26 cellular contexts compared by ENCODE assay signal in genomic region chr1:241724741-241725356, GRCh38.
A peak's percentile ranks its signal among the peaks of the same experiment; 100 is the strongest.
DNase-seq lines count a peak whose midpoint lies in the region; ATAC-seq, FAIRE-seq and TF ChIP-seq lines count a peak whose summit lies in the region.
"Had no signal": no experiment of that assay in that cellular context is flagged by ENCODE, and none has a peak within 500 bp of the region (broad histone marks: within the 10 kb centered on the region; RNA-seq: fewer than 3 reads in every experiment).

No MANE protein-coding gene starts in this region.

- no peaks in the 10 kb centered on the region for H3K27me3 ChIP-seq in K562 (ENCODE audit: control insufficient read depth in 2 of 2, insufficient read depth in 2 of 2, low read length in 2 of 2)
- H3K27me3 ChIP-seq: BE2C, BLaER1 had no signal

- no peak overlapping the region for H3K9ac ChIP-seq in K562 (ENCODE audit: insufficient read depth in 1 of 2, low read depth in 2 of 2, low read length in 2 of 2)
- H3K9ac ChIP-seq: BLaER1 had no signal

- TF ChIP-seq POLR2A in A549 (IDR thresholded peaks at IDR 0.05; ENCODE audit: low read length): no peak
- TF ChIP-seq POLR2A in K562 (conservative IDR thresholded peaks at IDR 0.05): no peak

- H3K9me3 ChIP-seq in A549 (no peaks in the 10 kb centered on the region), K562 (replicated peaks; ENCODE audit: control insufficient read depth, insufficient read depth, low read depth, low read length) (no peaks in the 10 kb centered on the region)
- H3K9me3 ChIP-seq: BE2C, BLaER1 had no signal

- TF ChIP-seq RAD21 in A549 (conservative IDR thresholded peaks at IDR 0.05 in 1 of 2, IDR thresholded peaks at IDR 0.05 in 1 of 2): peak; percentile 14 to 28; a peak in 2 of 5 replicates
- TF ChIP-seq RAD21 in K562 (CRISPR knock-in tag; conservative IDR thresholded peaks at IDR 0.05 in 1 of 2, IDR thresholded peaks at IDR 0.05 in 1 of 2): peak in 1 of 2 experiments; percentile 31; a peak in 1 of 4 replicates

- no peak for TF ChIP-seq EP300 in A549 (IDR thresholded peaks at IDR 0.05)
- TF ChIP-seq EP300 in K562 (IDR thresholded peaks at IDR 0.05; ENCODE audit: low read length): no peak

- H2AFZ ChIP-seq in K562 (ENCODE audit: low read depth, low read length): peak overlapping the region; percentile 54

- H3K27ac ChIP-seq in A549 (peak overlapping the region; percentile 15 to 54; a peak in 2 of 6 replicates), K562 (ENCODE audit: extremely low read depth, low read depth, low read length) (no peak overlapping the region)
- H3K27ac ChIP-seq: 22Rv1, BLaER1 had no signal

- ATAC-seq in A549: peak; percentile 64 to 82; a peak in 5 of 6 replicates
- ATAC-seq in K562: peak; percentile 65
- ATAC-seq: GM12878 had no signal

- in situ Hi-C loops in K562 (cut with MboI): no loop called here

- 31% methylated on average over 4 of the region's 4 CpGs for WGBS in A549 (ENCODE audit: missing lambda C conversion rate)
- WGBS in K562 (ENCODE audit: insufficient coverage, low coverage, missing lambda C conversion rate): 61% methylated on average over 4 of the region's 4 CpGs

- H3K79me2 ChIP-seq in K562 (ENCODE audit: control insufficient read depth, insufficient read depth, low read length): no peaks in the 10 kb centered on the region

- TF ChIP-seq CTCF in A549 (IDR thresholded peaks at IDR 0.05): no peak
- TF ChIP-seq CTCF in LNCaP clone FGC (IDR thresholded peaks at IDR 0.05; ENCODE audit: control insufficient read depth, extremely low read depth, insufficient read depth): peak; percentile 13; the same call in 1 of the 2 replicates
- no peak for TF ChIP-seq CTCF in K562 (IDR thresholded peaks at IDR 0.05 in 2 of 3, conservative IDR thresholded peaks at IDR 0.05 in 1 of 3; ENCODE audit: insufficient read depth in 2 of 3, low read depth in 1 of 3, low read length in 3 of 3)

- FAIRE-seq in A549 (lab: Jason Lieb, UNC) (no peak), K562 (lab: Jason Lieb, UNC) (no peak)
- FAIRE-seq: GM12878, GM12892, GM18507, GM19239 had no signal

- H4K20me1 ChIP-seq in K562 (replicated peaks; ENCODE audit: control insufficient read depth, insufficient read depth, low read length): no peaks in the 10 kb centered on the region
- H4K20me1 ChIP-seq: BLaER1 had no signal

- H3K9me1 ChIP-seq in K562 (ENCODE audit: control insufficient read depth, insufficient read depth, low read length): no peaks in the 10 kb centered on the region

- H3K4me2 ChIP-seq in A549: peak overlapping the region; percentile 69
- H3K4me2 ChIP-seq in K562 (ENCODE audit: insufficient read depth, low read length): no peak overlapping the region
- H3K4me2 ChIP-seq: BLaER1 had no signal

- POLR2A ChIA-PET in A549 (lab: Yijun Ruan, JAX): no interaction called here
- POLR2A ChIA-PET in K562 (lab: Yijun Ruan, JAX): interaction anchor here (0.7 kb wide), 2 partner anchors 9 to 149 kb away, joined by 3 to 4 read pairs; no protein-coding TSS in a partner anchor

- H3K4me3 ChIP-seq in A549 (no peak overlapping the region), LNCaP clone FGC (ENCODE audit: low read depth, low read length) (no peak overlapping the region), K562 (no peak overlapping the region)
- H3K4me3 ChIP-seq: BLaER1, GM12878 had no signal

- intact Hi-C loops in K562 (cut with micrococcal nuclease) (no loop called here), posterior vena cava (cut with DNase I) (no loop called here)

- CTCF ChIA-PET in A549 (lab: Yijun Ruan, JAX) (interaction anchor here (1.0 to 1.1 kb wide), 2 partner anchors 57 to 100 kb away, joined by 3 read pairs; no protein-coding TSS in a partner anchor), K562 (lab: Yijun Ruan, JAX; ENCODE audit: low intra/inter-chr PET ratio) (no interaction called here)

- peak in 1 of 2 experiments; percentile 25 for DNase-seq in A549 (ENCODE audit: low read depth in 1 of 2, low spot score in 1 of 2)
- no peak for DNase-seq in LNCaP clone FGC (ENCODE audit: low read depth)
- no peak for DNase-seq in K562 (ENCODE audit: extremely low read depth in 1 of 4, low spot score in 3 of 4)
- no peak for DNase-seq in stimulated activated naive CD4-positive, alpha-beta T cell treated with Interleukin-2 at 50 U/mL for 16 hours (lab: John Stamatoyannopoulos, UW)
- no peak for DNase-seq in posterior vena cava (ENCODE audit: low spot score)
- no peak for DNase-seq in stimulated activated CD4-positive, alpha-beta T cell treated with anti-CD3 and anti-CD28 coated beads, Interleukin-15, amount 100 ng/mL, for 24 hours
- DNase-seq: ACHN; BE2C; C1 segment of cervical spinal cord; CD4-positive, alpha-beta memory T cell; CD4-positive, CD25-positive, alpha-beta regulatory T cell; CD8-positive, alpha-beta memory T cell; COR-L47; DMS 273 treated with DMSO at 0.1 percent for 48 hours; DMS153; DMS53; DMS79; DND-41; EL; GDM1 had no signal

- no TSS peak for BruUV-seq in K562 (replicated peaks; lab: Mats Ljungman, UMichigan)

- H3K36me3 ChIP-seq in K562 (ENCODE audit: control insufficient read depth, insufficient read depth, low read length): no peaks in the 10 kb centered on the region
- H3K36me3 ChIP-seq: BE2C, BLaER1 had no signal

- H3K4me1 ChIP-seq in A549 (peaks cover 12% of the 10 kb centered on the region), K562 (replicated peaks in 1 of 2; ENCODE audit: control insufficient read depth in 2 of 2, insufficient read depth in 2 of 2, low read length in 2 of 2) (peaks cover 0 to 2% of the 10 kb centered on the region in 2 experiments; a peak in 2 of 5 replicates)
- H3K4me1 ChIP-seq: BE2C, BLaER1 had no signal

TF ChIP-seq in A549, 52 proteins besides CTCF, POLR2A, EP300 and RAD21:
- TF ChIP-seq BHLHE40 (IDR thresholded peaks at IDR 0.05; ENCODE audit: low read depth, low read length) (no peak), FOSL2 (IDR thresholded peaks at IDR 0.05) (no peak), FOSL2 (CRISPR knock-in tag; IDR thresholded peaks at IDR 0.05) (0 out of 2 replicates have a peak, but pooled peaks have one; percentile 1), ESRRA (IDR thresholded peaks at IDR 0.05; ENCODE audit: borderline replicate concordance, low read length) (0 out of 2 replicates have a peak, but pooled peaks have one; percentile 48), SMC3 (IDR thresholded peaks at IDR 0.05) (0 out of 3 replicates have a peak, but pooled peaks have one; percentile 21)

TF ChIP-seq in K562, 482 proteins besides CTCF, POLR2A, EP300 and RAD21:
- peak; percentile 11 for TF ChIP-seq TAF9B (IDR thresholded peaks at IDR 0.05; ENCODE audit: partially characterized antibody)
- TF ChIP-seq ESRRA (IDR thresholded peaks at IDR 0.05; ENCODE audit: borderline replicate concordance, low read depth): peak; percentile 75
- no peak for TF ChIP-seq KLF13 (tag; IDR thresholded peaks at IDR 0.05; ENCODE audit: borderline replicate concordance, low read depth)

Comparison
In these comparisons a context has a peak if more than half of its experiments do, and no peak if none do; other contexts are left out.
1. Of the 35 proteins assayed by ChIP-seq in both K562 and A549: peak only in K562: none; only in A549: SMC3; in both: ESRRA; in neither: 32; mixed calls (peak in some experiments, not most) for 1.